8 cellular contexts compared by ENCODE assay signal in genomic region chr2:180261976-180262375, GRCh38.
"Had no signal": no experiment of that assay in that cellular context is flagged by ENCODE, and none has a peak within 500 bp of the region (broad histone marks: within the 10 kb centered on the region; RNA-seq: fewer than 3 reads in every experiment).

No MANE protein-coding gene starts in this region.

- ATAC-seq: GM12878 had no signal

- FAIRE-seq: G401.6, GM12878, GM12891, GM12892, GM18507, GM19239 had no signal

- DNase-seq: GDM1, GF-D8 had no signal

- H3K4me3 ChIP-seq: GM12878 had no signal
